ENCODE assay signal across 22 cellular contexts in the genomic region with DNA sequence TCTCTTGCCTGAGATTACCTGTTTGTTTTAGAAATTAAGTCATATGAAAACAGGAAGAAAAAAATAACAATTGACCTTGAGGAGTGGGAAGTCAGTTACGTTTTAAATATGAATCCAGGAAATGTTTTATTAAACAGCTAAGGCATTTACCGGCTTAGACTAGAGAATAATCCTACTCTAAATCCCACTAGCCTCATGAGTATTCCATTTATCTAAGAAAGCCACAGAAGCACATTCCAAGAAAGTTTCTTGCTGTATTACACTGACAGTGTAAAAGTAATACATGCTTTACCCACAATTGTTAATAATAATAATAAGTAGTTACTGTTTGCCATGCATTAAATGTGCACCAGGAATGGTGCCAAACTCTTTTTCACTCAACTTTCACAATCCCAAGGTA.
A peak's percentile ranks its signal among the peaks of the same experiment; 100 is the strongest.
DNase-seq lines count a peak whose midpoint lies in the region; ATAC-seq, FAIRE-seq and TF ChIP-seq lines count a peak whose summit lies in the region.
"Had no signal": no experiment of that assay in that cellular context is flagged by ENCODE, and none has a peak within 500 bp of the region (broad histone marks: within the 10 kb centered on the region; RNA-seq: fewer than 3 reads in every experiment).

No MANE protein-coding gene starts in this region.

- H3K36me3 Mint-ChIP-seq in MCF 10A (ENCODE audit: insufficient read depth, unreplicated experiment), result peaks cover 6% of the 10 kb centered on the region
- H3K36me3 Mint-ChIP-seq in activated naive CD8-positive, alpha-beta T cell treated with anti-CD3 and anti-CD28 coated beads for 36 hours, result no peaks in the 10 kb centered on the region
- H3K36me3 Mint-ChIP-seq: CD14-positive monocyte; CD4-positive, alpha-beta memory T cell had no signal

- H3K4me3 Mint-ChIP-seq in MCF 10A (ENCODE audit: unreplicated experiment), result no peak overlapping the region
- H3K4me3 Mint-ChIP-seq in activated naive CD8-positive, alpha-beta T cell treated with anti-CD3 and anti-CD28 coated beads for 36 hours, result no peak overlapping the region
- H3K4me3 Mint-ChIP-seq: CD14-positive monocyte; CD4-positive, alpha-beta memory T cell; H9 had no signal

- BruUV-seq in MCF 10A (replicated peaks; lab: Mats Ljungman, UMichigan), result no TSS peak

- no peak overlapping the region for H3K27ac Mint-ChIP-seq in MCF 10A (ENCODE audit: low read depth, unreplicated experiment)
- no peak overlapping the region for H3K27ac Mint-ChIP-seq in activated naive CD8-positive, alpha-beta T cell treated with anti-CD3 and anti-CD28 coated beads for 36 hours
- H3K27ac Mint-ChIP-seq: CD14-positive monocyte, H9 had no signal

- ATAC-seq in HG03432 (IDR thresholded peaks at IDR 0.05; ENCODE audit: unreplicated experiment), result no peak
- ATAC-seq: HepG2 had no signal

- intact Hi-C loops in MCF 10A (cut with micrococcal nuclease), result no loop called here

- DNase-seq in astrocyte of the hippocampus (ENCODE audit: low read depth, low spot score) (peak; percentile 25), iris pigment epithelial cell (ENCODE audit: low read depth) (peak; percentile 50), retinal pigment epithelial cell (ENCODE audit: low read depth) (peak; percentile 77), MCF 10A (ENCODE audit: unreplicated experiment) (no peak), T-helper 1 cell (no peak)
- no peak for DNase-seq in activated naive CD8-positive, alpha-beta T cell treated with anti-CD3 and anti-CD28 coated beads for 36 hours
- DNase-seq: 8988T; Calu3; CD4-positive, alpha-beta memory T cell; DMS 273 treated with DMSO at 0.1 percent for 48 hours; DMS53; DND-41; EL; H9 had no signal

- H3K4me3 ChIP-seq in retinal pigment epithelial cell (ENCODE audit: low read length), result no peak overlapping the region
- H3K4me3 ChIP-seq: BLaER1 had no signal

- POLR2A ChIA-PET in MCF 10A (lab: Yijun Ruan, JAX), result no interaction called here

- peak; percentile 15 for FAIRE-seq in G401.6 (lab: Jason Lieb, UNC)
- FAIRE-seq: GM12891, GM19239, H1, HepG2 had no signal

- H3K9me3 Mint-ChIP-seq in MCF 10A (ENCODE audit: unreplicated experiment), result no peaks in the 10 kb centered on the region
- H3K9me3 Mint-ChIP-seq in activated naive CD8-positive, alpha-beta T cell treated with anti-CD3 and anti-CD28 coated beads for 36 hours, result no peaks in the 10 kb centered on the region
- H3K9me3 Mint-ChIP-seq: H9 had no signal

- CTCF ChIA-PET in MCF 10A (lab: Yijun Ruan, JAX), result no interaction called here

- H3K4me1 Mint-ChIP-seq in MCF 10A (ENCODE audit: insufficient read depth, unreplicated experiment), result no peaks in the 10 kb centered on the region
- no peaks in the 10 kb centered on the region for H3K4me1 Mint-ChIP-seq in activated naive CD8-positive, alpha-beta T cell treated with anti-CD3 and anti-CD28 coated beads for 36 hours
- H3K4me1 Mint-ChIP-seq: CD14-positive monocyte; CD4-positive, alpha-beta memory T cell; H9 had no signal

- TF ChIP-seq CTCF in retinal pigment epithelial cell (conservative IDR thresholded peaks at IDR 0.05; ENCODE audit: low read depth, low read length) (no peak), MCF 10A (IDR thresholded peaks at IDR 0.05; ENCODE audit: unreplicated experiment) (no peak)

- no peaks in the 10 kb centered on the region for H3K27me3 Mint-ChIP-seq in MCF 10A (ENCODE audit: insufficient read depth, unreplicated experiment)
- peaks cover 4% of the 10 kb centered on the region for H3K27me3 Mint-ChIP-seq in activated naive CD8-positive, alpha-beta T cell treated with anti-CD3 and anti-CD28 coated beads for 36 hours

Comparison
In these comparisons a context has a peak if more than half of its experiments do, and no peak if none do; other contexts are left out.
1. DNase-seq: peak in astrocyte of the hippocampus (single experiment), iris pigment epithelial cell (single experiment) and retinal pigment epithelial cell (single experiment); none in MCF 10A (single experiment), T-helper 1 cell (0 of 5) and activated naive CD8-positive, alpha-beta T cell treated with anti-CD3 and anti-CD28 coated beads for 36 hours (single experiment).